ENCODE assay signal across 8 cellular contexts in the genomic region with DNA sequence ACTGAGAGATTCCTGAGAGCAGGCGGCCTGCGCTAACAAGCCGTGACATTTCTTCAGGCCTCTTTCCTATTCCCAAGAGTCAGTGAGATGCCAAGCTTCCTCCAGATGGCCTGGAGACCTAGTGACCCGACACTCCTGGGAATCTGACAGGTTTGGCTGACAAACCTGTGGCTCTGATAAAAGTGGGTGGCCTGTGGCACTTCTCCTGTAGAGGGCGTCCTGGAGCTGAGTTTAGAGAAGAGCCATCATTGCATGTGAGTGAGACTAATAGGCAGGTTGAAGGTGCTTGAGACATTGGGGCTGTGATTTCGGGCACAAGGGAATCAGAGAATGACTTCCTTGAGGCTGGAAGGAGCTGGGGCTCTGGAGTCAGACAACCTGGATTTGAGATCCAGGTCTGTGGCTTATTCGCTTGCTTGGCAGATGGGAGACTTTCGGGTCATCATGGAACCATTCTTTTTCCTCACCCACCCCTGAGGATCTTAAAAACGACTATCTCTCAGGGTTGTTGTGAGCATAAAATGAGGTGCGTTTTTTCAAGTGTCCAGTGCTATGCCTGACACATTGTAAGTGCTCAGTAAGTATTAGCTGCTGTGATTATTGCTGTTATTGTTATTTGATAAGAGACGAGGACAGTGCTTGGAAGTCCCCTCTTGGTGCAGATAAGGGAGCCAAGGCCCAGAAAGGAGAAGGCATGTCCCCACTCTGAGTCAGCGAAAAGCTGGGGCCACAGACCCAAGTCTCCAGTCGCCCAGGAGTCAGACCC.
DNase-seq lines count a peak whose midpoint lies in the region; ATAC-seq and TF ChIP-seq lines count a peak whose summit lies in the region.

No MANE protein-coding gene starts in this region.

- DNase-seq in BJ (ENCODE audit: low read depth) (no peak), NCI-H82 treated with DMSO at 0.1 percent for 48 hours (lab: John Stamatoyannopoulos, UW; ENCODE audit: unreplicated experiment) (peak; percentile 1), endodermal cell (peak; percentile 98), retinal pigment epithelial cell (ENCODE audit: low read depth) (no peak), uterus (no peak)

- H3K4me1 ChIP-seq in endodermal cell (ENCODE audit: control insufficient read depth, insufficient read depth, low read length) (no peaks in the 10 kb centered on the region), uterus (no peaks in the 10 kb centered on the region)

- H3K27me3 ChIP-seq in BJ (ENCODE audit: control insufficient read depth, insufficient read depth, low read length): 0 out of 2 replicates have a peak, but pooled peaks cover 1% of the 10 kb centered on the region
- H3K27me3 ChIP-seq in endodermal cell (ENCODE audit: control insufficient read depth, insufficient read depth, low read length, poor library complexity, severe bottlenecking): peaks cover 18% of the 10 kb centered on the region
- no peaks in the 10 kb centered on the region for H3K27me3 ChIP-seq in uterus

- H3K4me3 ChIP-seq in BJ (ENCODE audit: low read depth, low read length): no peak overlapping the region
- no peak overlapping the region for H3K4me3 ChIP-seq in GM12875 (ENCODE audit: low read depth, low read length)
- H3K4me3 ChIP-seq in endodermal cell (ENCODE audit: low read length): no peak overlapping the region
- H3K4me3 ChIP-seq in retinal pigment epithelial cell (ENCODE audit: low read length): no peak overlapping the region
- no peak overlapping the region for H3K4me3 ChIP-seq in uterus

- 72 to 90% methylated on average over 4 to 13 of the region's 13 CpGs for WGBS in endodermal cell (ENCODE audit: insufficient coverage in 1 of 2, insufficient read length in 1 of 2), 2 experiments

- intact Hi-C loops in uterus (cut with DNase I; ENCODE audit: low total_unique reads): no loop called here

- H3K9me3 ChIP-seq in endodermal cell (ENCODE audit: control insufficient read depth, low read length) (no peaks in the 10 kb centered on the region), uterus (no peaks in the 10 kb centered on the region)

- no peaks in the 10 kb centered on the region for H3K36me3 Mint-ChIP-seq in endodermal cell (ENCODE audit: low read depth)

- no peak overlapping the region for H3K4me3 Mint-ChIP-seq in endodermal cell

- no peaks in the 10 kb centered on the region for H3K4me1 Mint-ChIP-seq in endodermal cell

- no peak overlapping the region for H3K9ac ChIP-seq in endodermal cell (ENCODE audit: extremely low read depth, low read length, poor library complexity, severe bottlenecking)

- CTCF ChIA-PET in BJ (lab: Yijun Ruan, JAX): interaction anchor here (0.7 to 2.6 kb wide), 19 partner anchors 9 to 222 kb away, joined by 3 to 19 read pairs (median 4); no protein-coding TSS in a partner anchor

- POLR2A ChIA-PET in BJ (lab: Charles Lee): no interaction called here

- H3K27ac ChIP-seq in endodermal cell (ENCODE audit: low read depth, low read length) (no peak overlapping the region), uterus (no peak overlapping the region)

- peaks cover 12% of the 10 kb centered on the region for H3K27me3 Mint-ChIP-seq in endodermal cell (ENCODE audit: insufficient read depth)

- ATAC-seq in GM18858 (IDR thresholded peaks at IDR 0.05; ENCODE audit: unreplicated experiment) (no peak), GM19328 (IDR thresholded peaks at IDR 0.05; ENCODE audit: unreplicated experiment) (no peak)

- TF ChIP-seq CTCF in BJ (IDR thresholded peaks at IDR 0.05; ENCODE audit: insufficient read depth, low read depth, low read length) (peak; percentile 69), GM12875 (IDR thresholded peaks at IDR 0.05; ENCODE audit: borderline replicate concordance, insufficient read depth, low read depth, low read length) (peak; percentile 69), endodermal cell (conservative IDR thresholded peaks at IDR 0.05) (peak; percentile 94), retinal pigment epithelial cell (conservative IDR thresholded peaks at IDR 0.05; ENCODE audit: low read depth, low read length) (peak; percentile 97), uterus (IDR thresholded peaks at IDR 0.05) (no peak)

- H3K9me3 Mint-ChIP-seq in endodermal cell: no peaks in the 10 kb centered on the region

- H3K36me3 ChIP-seq in BJ (ENCODE audit: control insufficient read depth, insufficient read depth, low read length) (no peaks in the 10 kb centered on the region), endodermal cell (ENCODE audit: control insufficient read depth, insufficient read depth, low read length) (no peaks in the 10 kb centered on the region), uterus (no peaks in the 10 kb centered on the region)

- H3K27ac Mint-ChIP-seq in endodermal cell: no peak overlapping the region

- TF ChIP-seq POLR2A in uterus (IDR thresholded peaks at IDR 0.05): no peak

Comparison
In these comparisons a context has a peak if more than half of its experiments do, and no peak if none do; other contexts are left out.
1. DNase-seq: peak in NCI-H82 treated with DMSO at 0.1 percent for 48 hours (single experiment) and endodermal cell (single experiment); none in BJ (single experiment), retinal pigment epithelial cell (single experiment) and uterus (0 of 2).
2. CTCF ChIP-seq: peak in BJ (single experiment), GM12875 (single experiment), endodermal cell (single experiment) and retinal pigment epithelial cell (single experiment); none in uterus (0 of 4).